Comparison of ENCODE assay signal across 19 cellular contexts in genomic region chr19:33435706-33436359, GRCh38.
"Had no signal": no experiment of that assay in that cellular context is flagged by ENCODE, and none has a peak within 500 bp of the region (broad histone marks: within the 10 kb centered on the region; RNA-seq: fewer than 3 reads in every experiment).

No MANE protein-coding gene starts in this region.

- H3K9me3 Mint-ChIP-seq: activated naive CD8-positive, alpha-beta T cell treated with anti-CD3 and anti-CD28 coated beads, Interleukin-2, amount 10 ng/mL, durations not matched to agents 7 days and 5 days; activated T-cell treated with anti-CD3 and anti-CD28 coated beads, Interleukin-2, amount 50 U/mL, for 72 hours; central memory CD8-positive, alpha-beta T cell; naive thymus-derived CD8-positive, alpha-beta T cell had no signal

- H3K4me1 ChIP-seq: upper lobe of right lung had no signal

- H3K27me3 ChIP-seq: ovary, upper lobe of right lung had no signal

- DNase-seq: activated CD4-positive, alpha-beta T cell treated with anti-CD3 and anti-CD28 coated beads for 1 hour; activated CD4-positive, alpha-beta T cell treated with anti-CD3 and anti-CD28 coated beads, Interleukin-2, amount 50 U/mL, for 4 hours; activated naive CD8-positive, alpha-beta T cell treated with anti-CD3 and anti-CD28 coated beads, Interleukin-2, amount 10 ng/mL, durations not matched to agents 7 days and 5 days; activated T-cell treated with anti-CD3 and anti-CD28 coated beads, Interleukin-2, amount 50 U/mL, for 72 hours; anterior cingulate cortex; erythroblast; foreskin melanocyte; stimulated activated CD8-positive, alpha-beta memory T cell treated with anti-CD3 and anti-CD28 coated beads, Interleukin-4, amount 100 ng/mL, for 48 hours; stimulated activated naive CD4-positive, alpha-beta T cell; T-helper 2 cell had no signal

- H3K36me3 Mint-ChIP-seq: activated naive CD8-positive, alpha-beta T cell treated with anti-CD3 and anti-CD28 coated beads, Interleukin-2, amount 10 ng/mL, durations not matched to agents 7 days and 5 days; naive thymus-derived CD8-positive, alpha-beta T cell had no signal

- H3K4me3 ChIP-seq: coronary artery, left ventricle myocardium inferior, ovary, upper lobe of right lung had no signal

- ATAC-seq: activated T-cell treated with anti-CD3 and anti-CD28 coated beads, Interleukin-2, amount 50 U/mL, for 72 hours; naive thymus-derived CD8-positive, alpha-beta T cell; upper lobe of right lung had no signal

- H3K9me3 ChIP-seq: left ventricle myocardium inferior, ovary, upper lobe of right lung had no signal

- H3K4me3 Mint-ChIP-seq: activated naive CD8-positive, alpha-beta T cell treated with anti-CD3 and anti-CD28 coated beads, Interleukin-2, amount 10 ng/mL, durations not matched to agents 7 days and 5 days; activated T-cell treated with anti-CD3 and anti-CD28 coated beads, Interleukin-2, amount 50 U/mL, for 72 hours; central memory CD8-positive, alpha-beta T cell; naive thymus-derived CD8-positive, alpha-beta T cell had no signal

- FAIRE-seq: endometrium, keratinocyte had no signal

- H3K27ac Mint-ChIP-seq: activated naive CD8-positive, alpha-beta T cell treated with anti-CD3 and anti-CD28 coated beads, Interleukin-2, amount 10 ng/mL, durations not matched to agents 7 days and 5 days; activated T-cell treated with anti-CD3 and anti-CD28 coated beads, Interleukin-2, amount 50 U/mL, for 72 hours; naive thymus-derived CD8-positive, alpha-beta T cell had no signal

- H3K27me3 Mint-ChIP-seq: activated naive CD8-positive, alpha-beta T cell treated with anti-CD3 and anti-CD28 coated beads, Interleukin-2, amount 10 ng/mL, durations not matched to agents 7 days and 5 days; central memory CD8-positive, alpha-beta T cell; naive thymus-derived CD8-positive, alpha-beta T cell had no signal

- H3K4me1 Mint-ChIP-seq: activated naive CD8-positive, alpha-beta T cell treated with anti-CD3 and anti-CD28 coated beads, Interleukin-2, amount 10 ng/mL, durations not matched to agents 7 days and 5 days had no signal

- H3K27ac ChIP-seq: coronary artery, left ventricle myocardium inferior, ovary, upper lobe of right lung, VCaP had no signal

- H3K36me3 ChIP-seq: left ventricle myocardium inferior, ovary, upper lobe of right lung had no signal
